ENCODE assay signal across 1 cellular context in the genomic region with DNA sequence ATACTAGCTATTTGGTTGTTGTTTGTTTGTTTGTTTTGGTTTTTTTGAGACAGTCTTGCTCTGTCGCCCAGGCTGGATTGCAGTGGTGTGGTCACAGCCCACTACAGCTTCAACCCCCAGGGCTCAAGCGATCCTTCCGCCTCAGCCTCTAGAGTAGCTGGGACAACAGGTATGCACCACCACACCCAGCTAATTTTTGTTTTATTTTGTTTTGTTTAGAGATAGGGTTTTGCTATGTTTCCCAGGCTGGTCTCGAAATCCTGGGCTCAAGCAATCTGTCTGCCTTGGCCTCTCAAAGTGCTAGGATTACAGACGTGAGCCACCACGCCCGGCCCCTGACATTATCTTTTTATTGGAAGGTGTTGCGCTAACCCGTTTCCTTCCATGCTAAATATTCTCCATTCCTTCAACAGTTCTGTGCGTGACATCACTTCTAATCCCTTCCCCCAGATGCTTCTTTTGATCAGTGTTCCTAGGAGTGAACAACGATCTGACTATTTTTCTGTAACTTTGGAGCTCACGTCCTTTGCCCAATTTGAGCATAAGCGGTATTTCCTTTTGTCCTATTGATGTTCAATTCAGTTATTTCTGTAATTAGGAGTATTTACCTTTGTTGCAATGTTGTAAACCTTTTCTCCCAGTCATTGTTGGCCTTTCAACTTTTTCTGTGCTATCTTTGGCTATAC.
TF ChIP-seq lines count a peak whose summit lies in the region.

No MANE protein-coding gene starts in this region.

TF ChIP-seq in HepG2, 621 proteins besides CTCF, POLR2A, EP300 and RAD21 (continued from another document and continues in another):
- TF ChIP-seq GTF3A (CRISPR knock-in tag; conservative IDR thresholded peaks at IDR 0.05) (no peak), MLXIP (CRISPR knock-in tag; IDR thresholded peaks at IDR 0.05; ENCODE audit: borderline replicate concordance) (no peak), CREBL2 (CRISPR knock-in tag; IDR thresholded peaks at IDR 0.05; ENCODE audit: borderline replicate concordance) (no peak), ZNF232 (CRISPR knock-in tag; IDR thresholded peaks at IDR 0.05; ENCODE audit: borderline replicate concordance) (no peak), MXI1 (IDR thresholded peaks at IDR 0.05; ENCODE audit: borderline replicate concordance, low read depth, low read length) (no peak), ZNF75D (CRISPR knock-in tag; IDR thresholded peaks at IDR 0.05; ENCODE audit: borderline replicate concordance) (no peak), PHF21A (CRISPR knock-in tag; IDR thresholded peaks at IDR 0.05) (peak; percentile 83; the same call in 1 of the 2 replicates), ZNF777 (CRISPR knock-in tag; IDR thresholded peaks at IDR 0.05) (no peak; the same call in 1 of the 2 replicates), SNAPC5 (CRISPR knock-in tag; IDR thresholded peaks at IDR 0.05; ENCODE audit: borderline replicate concordance) (no peak; the same call in 1 of the 2 replicates), GPN1 (CRISPR knock-in tag; IDR thresholded peaks at IDR 0.05; ENCODE audit: borderline replicate concordance) (no peak), ZNF879 (CRISPR knock-in tag; IDR thresholded peaks at IDR 0.05) (no peak), HCFC1 (IDR thresholded peaks at IDR 0.05; ENCODE audit: low read depth, low read length) (no peak), ERF (CRISPR knock-in tag; IDR thresholded peaks at IDR 0.05) (peak; percentile 89), ZBTB3 (CRISPR knock-in tag; IDR thresholded peaks at IDR 0.05; ENCODE audit: borderline replicate concordance, low read depth) (peak; percentile 47; the same call in 1 of the 2 replicates), CREB1 (IDR thresholded peaks at IDR 0.05) (peak; percentile 61), CREB1 (CRISPR knock-in tag; IDR thresholded peaks at IDR 0.05) (no peak), ZNF33A (CRISPR knock-in tag; IDR thresholded peaks at IDR 0.05; ENCODE audit: borderline replicate concordance) (no peak), ZBTB42 (CRISPR knock-in tag; IDR thresholded peaks at IDR 0.05) (no peak), FOXC1 (CRISPR knock-in tag; IDR thresholded peaks at IDR 0.05; ENCODE audit: borderline replicate concordance) (no peak), ZNF646 (CRISPR knock-in tag; IDR thresholded peaks at IDR 0.05) (no peak), KDM4B (CRISPR knock-in tag; IDR thresholded peaks at IDR 0.05) (no peak)
- TF ChIP-seq, protein P1, sequence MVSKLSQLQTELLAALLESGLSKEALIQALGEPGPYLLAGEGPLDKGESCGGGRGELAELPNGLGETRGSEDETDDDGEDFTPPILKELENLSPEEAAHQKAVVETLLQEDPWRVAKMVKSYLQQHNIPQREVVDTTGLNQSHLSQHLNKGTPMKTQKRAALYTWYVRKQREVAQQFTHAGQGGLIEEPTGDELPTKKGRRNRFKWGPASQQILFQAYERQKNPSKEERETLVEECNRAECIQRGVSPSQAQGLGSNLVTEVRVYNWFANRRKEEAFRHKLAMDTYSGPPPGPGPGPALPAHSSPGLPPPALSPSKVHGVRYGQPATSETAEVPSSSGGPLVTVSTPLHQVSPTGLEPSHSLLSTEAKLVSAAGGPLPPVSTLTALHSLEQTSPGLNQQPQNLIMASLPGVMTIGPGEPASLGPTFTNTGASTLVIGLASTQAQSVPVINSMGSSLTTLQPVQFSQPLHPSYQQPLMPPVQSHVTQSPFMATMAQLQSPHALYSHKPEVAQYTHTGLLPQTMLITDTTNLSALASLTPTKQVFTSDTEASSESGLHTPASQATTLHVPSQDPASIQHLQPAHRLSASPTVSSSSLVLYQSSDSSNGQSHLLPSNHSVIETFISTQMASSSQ (IDR thresholded peaks at IDR 0.05; ENCODE audit: low read depth), result 0 out of 2 replicates have a peak, but pooled peaks have one; percentile 11
- TF ChIP-seq, protein P1 (CRISPR knock-in tag; IDR thresholded peaks at IDR 0.05; ENCODE audit: borderline replicate concordance), result peak; percentile 58; the same call in 1 of the 2 replicates
- TF ChIP-seq, protein P2, sequence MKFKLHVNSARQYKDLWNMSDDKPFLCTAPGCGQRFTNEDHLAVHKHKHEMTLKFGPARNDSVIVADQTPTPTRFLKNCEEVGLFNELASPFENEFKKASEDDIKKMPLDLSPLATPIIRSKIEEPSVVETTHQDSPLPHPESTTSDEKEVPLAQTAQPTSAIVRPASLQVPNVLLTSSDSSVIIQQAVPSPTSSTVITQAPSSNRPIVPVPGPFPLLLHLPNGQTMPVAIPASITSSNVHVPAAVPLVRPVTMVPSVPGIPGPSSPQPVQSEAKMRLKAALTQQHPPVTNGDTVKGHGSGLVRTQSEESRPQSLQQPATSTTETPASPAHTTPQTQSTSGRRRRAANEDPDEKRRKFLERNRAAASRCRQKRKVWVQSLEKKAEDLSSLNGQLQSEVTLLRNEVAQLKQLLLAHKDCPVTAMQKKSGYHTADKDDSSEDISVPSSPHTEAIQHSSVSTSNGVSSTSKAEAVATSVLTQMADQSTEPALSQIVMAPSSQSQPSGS (CRISPR knock-in tag; IDR thresholded peaks at IDR 0.05), result peak; percentile 77
- TF ChIP-seq, protein P3, sequence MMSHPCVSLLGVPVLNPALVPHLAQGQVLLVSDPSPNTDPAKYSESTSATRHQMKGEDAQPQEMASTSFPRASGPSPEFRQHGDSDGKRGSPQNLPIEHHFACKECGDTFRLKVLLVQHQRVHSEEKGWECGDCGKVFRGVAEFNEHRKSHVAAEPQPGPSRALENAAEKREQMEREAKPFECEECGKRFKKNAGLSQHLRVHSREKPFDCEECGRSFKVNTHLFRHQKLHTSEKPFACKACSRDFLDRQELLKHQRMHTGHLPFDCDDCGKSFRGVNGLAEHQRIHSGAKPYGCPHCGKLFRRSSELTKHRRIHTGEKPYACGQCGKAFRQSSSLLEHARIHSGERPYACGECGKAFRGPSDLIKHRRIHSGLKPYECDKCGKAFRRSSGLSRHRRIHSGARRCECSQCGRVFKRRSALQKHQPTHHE (CRISPR knock-in tag; IDR thresholded peaks at IDR 0.05; ENCODE audit: borderline replicate concordance), result no peak
- TF ChIP-seq, protein P4, sequence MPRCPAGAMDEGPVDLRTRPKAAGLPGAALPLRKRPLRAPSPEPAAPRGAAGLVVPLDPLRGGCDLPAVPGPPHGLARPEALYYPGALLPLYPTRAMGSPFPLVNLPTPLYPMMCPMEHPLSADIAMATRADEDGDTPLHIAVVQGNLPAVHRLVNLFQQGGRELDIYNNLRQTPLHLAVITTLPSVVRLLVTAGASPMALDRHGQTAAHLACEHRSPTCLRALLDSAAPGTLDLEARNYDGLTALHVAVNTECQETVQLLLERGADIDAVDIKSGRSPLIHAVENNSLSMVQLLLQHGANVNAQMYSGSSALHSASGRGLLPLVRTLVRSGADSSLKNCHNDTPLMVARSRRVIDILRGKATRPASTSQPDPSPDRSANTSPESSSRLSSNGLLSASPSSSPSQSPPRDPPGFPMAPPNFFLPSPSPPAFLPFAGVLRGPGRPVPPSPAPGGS (CRISPR knock-in tag; IDR thresholded peaks at IDR 0.05), result no peak
- TF ChIP-seq, protein P5, sequence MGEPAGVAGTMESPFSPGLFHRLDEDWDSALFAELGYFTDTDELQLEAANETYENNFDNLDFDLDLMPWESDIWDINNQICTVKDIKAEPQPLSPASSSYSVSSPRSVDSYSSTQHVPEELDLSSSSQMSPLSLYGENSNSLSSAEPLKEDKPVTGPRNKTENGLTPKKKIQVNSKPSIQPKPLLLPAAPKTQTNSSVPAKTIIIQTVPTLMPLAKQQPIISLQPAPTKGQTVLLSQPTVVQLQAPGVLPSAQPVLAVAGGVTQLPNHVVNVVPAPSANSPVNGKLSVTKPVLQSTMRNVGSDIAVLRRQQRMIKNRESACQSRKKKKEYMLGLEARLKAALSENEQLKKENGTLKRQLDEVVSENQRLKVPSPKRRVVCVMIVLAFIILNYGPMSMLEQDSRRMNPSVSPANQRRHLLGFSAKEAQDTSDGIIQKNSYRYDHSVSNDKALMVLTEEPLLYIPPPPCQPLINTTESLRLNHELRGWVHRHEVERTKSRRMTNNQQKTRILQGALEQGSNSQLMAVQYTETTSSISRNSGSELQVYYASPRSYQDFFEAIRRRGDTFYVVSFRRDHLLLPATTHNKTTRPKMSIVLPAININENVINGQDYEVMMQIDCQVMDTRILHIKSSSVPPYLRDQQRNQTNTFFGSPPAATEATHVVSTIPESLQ (CRISPR knock-in tag; conservative IDR thresholded peaks at IDR 0.05), result no peak
- TF ChIP-seq, protein P6, sequence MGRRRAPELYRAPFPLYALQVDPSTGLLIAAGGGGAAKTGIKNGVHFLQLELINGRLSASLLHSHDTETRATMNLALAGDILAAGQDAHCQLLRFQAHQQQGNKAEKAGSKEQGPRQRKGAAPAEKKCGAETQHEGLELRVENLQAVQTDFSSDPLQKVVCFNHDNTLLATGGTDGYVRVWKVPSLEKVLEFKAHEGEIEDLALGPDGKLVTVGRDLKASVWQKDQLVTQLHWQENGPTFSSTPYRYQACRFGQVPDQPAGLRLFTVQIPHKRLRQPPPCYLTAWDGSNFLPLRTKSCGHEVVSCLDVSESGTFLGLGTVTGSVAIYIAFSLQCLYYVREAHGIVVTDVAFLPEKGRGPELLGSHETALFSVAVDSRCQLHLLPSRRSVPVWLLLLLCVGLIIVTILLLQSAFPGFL (CRISPR knock-in tag; IDR thresholded peaks at IDR 0.05), result no peak
